In the genomic region with DNA sequence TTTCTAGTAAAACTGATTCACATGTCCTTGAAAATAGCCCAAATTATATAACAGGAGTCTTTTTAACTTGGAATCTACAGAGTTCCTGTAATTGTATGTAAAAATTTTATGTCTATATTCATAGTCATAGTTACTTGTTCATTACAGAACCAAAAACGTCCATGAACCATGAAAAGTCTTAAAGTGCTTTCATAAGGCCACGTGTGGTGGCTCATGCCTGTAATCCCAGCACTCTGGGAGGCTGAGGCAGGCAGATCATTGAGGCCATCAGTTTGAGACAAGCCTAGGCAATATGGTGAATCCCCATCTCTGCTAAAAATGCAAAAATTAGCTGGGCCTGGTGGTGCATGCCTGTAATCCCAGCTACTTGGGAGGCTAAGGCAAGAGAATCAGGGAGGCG, we compare ENCODE assay signal across 16 cellular contexts. TPM values are rescaled to one million over a fixed set of nuclear protein-coding genes. Genes with fewer than 3 reads are reported as not detected.
DNase-seq lines count a peak whose midpoint lies in the region; ATAC-seq and TF ChIP-seq lines count a peak whose summit lies in the region.
"Had no signal": no experiment of that assay in that cellular context is flagged by ENCODE, and none has a peak within 500 bp of the region (broad histone marks: within the 10 kb centered on the region; RNA-seq: fewer than 3 reads in every experiment).

No MANE protein-coding gene starts in this region.

- CTCF ChIA-PET in PC-3 (lab: Charles Lee), result no interaction called here

- no peaks in the 10 kb centered on the region for H4K20me1 ChIP-seq in PC-3 (ENCODE audit: low read length)

- TF ChIP-seq CTCF in PC-3 (conservative IDR thresholded peaks at IDR 0.05; ENCODE audit: low read depth, low read length), result no peak

- H3K4me3 Mint-ChIP-seq in stimulated activated effector memory CD8-positive, alpha-beta T cell treated with anti-CD3 and anti-CD28 coated beads, Interleukin-12 subunit alpha, Interleukin-12 subunit beta, amount 100 ng/mL, for 72 hours, result peak overlapping the region; percentile 13

- peaks cover 46% of the 10 kb centered on the region for H3K4me1 ChIP-seq in PC-3 (ENCODE audit: insufficient read depth, low read length)
- H3K4me1 ChIP-seq: BE2C, Caco-2 had no signal

- BruUV-seq in PC-3 (replicated peaks; lab: Mats Ljungman, UMichigan), result no TSS peak

- no peaks in the 10 kb centered on the region for H3K9me3 ChIP-seq in PC-3 (ENCODE audit: low read length)
- H3K9me3 ChIP-seq: A549, BE2C, Caco-2 had no signal

- intact Hi-C loops in PC-3 (cut with micrococcal nuclease), result no loop called here

- H3K36me3 Mint-ChIP-seq in stimulated activated effector memory CD8-positive, alpha-beta T cell treated with anti-CD3 and anti-CD28 coated beads, Interleukin-12 subunit alpha, Interleukin-12 subunit beta, amount 100 ng/mL, for 72 hours, result peaks cover 28% of the 10 kb centered on the region

- no peaks in the 10 kb centered on the region for H3K9me2 ChIP-seq in PC-3 (replicated peaks; ENCODE audit: low read length)

- H3K4me3 ChIP-seq in PC-3 (ENCODE audit: low read length), result no peak overlapping the region
- H3K4me3 ChIP-seq: A549, GM23248, K562 had no signal

- no peaks in the 10 kb centered on the region for H3K9me3 Mint-ChIP-seq in stimulated activated effector memory CD8-positive, alpha-beta T cell treated with anti-CD3 and anti-CD28 coated beads, Interleukin-12 subunit alpha, Interleukin-12 subunit beta, amount 100 ng/mL, for 72 hours
- H3K9me3 Mint-ChIP-seq: CD4-positive, alpha-beta memory T cell had no signal

- H2AFZ ChIP-seq in PC-3 (ENCODE audit: low read length), result no peak overlapping the region
- H2AFZ ChIP-seq: GM23248 had no signal

- peaks cover 9% of the 10 kb centered on the region for H3F3A ChIP-seq in PC-3 (ENCODE audit: low read length, unreplicated experiment)

- POLR2A ChIA-PET in PC-3 (lab: Charles Lee; ENCODE audit: unreplicated experiment), result no interaction called here

- 0 out of 2 replicates have a peak, but pooled peaks cover 3% of the 10 kb centered on the region for H3K79me2 ChIP-seq in PC-3 (ENCODE audit: low read length)

- peak overlapping the region; percentile 50 for H3K27ac Mint-ChIP-seq in stimulated activated effector memory CD8-positive, alpha-beta T cell treated with anti-CD3 and anti-CD28 coated beads, Interleukin-12 subunit alpha, Interleukin-12 subunit beta, amount 100 ng/mL, for 72 hours

- peak overlapping the region; percentile 91 for H3K27ac ChIP-seq in PC-3 (ENCODE audit: low read length)
- H3K27ac ChIP-seq: A549, C4-2B had no signal

- DNase-seq in PC-3 (no peak), COLO829 (ENCODE audit: low spot score) (no peak)
- no peak for DNase-seq in stimulated activated effector memory CD8-positive, alpha-beta T cell treated with anti-CD3 and anti-CD28 coated beads, Interleukin-12 subunit alpha, Interleukin-12 subunit beta, amount 100 ng/mL, for 72 hours (ENCODE audit: low spot score in 2 of 2)
- DNase-seq in NK-92 treated with Interleukin-12 subunit alpha and Interleukin-12 subunit beta, amount 100 ng/mL, for 24 hours (lab: John Stamatoyannopoulos, UW), result no peak
- DNase-seq: BE2C; Caco-2; CD4-positive, alpha-beta memory T cell; DND-41; GDM1 had no signal

- peak; percentile 59 for ATAC-seq in GM18868 (IDR thresholded peaks at IDR 0.05; ENCODE audit: unreplicated experiment)
- ATAC-seq in HG02610 (IDR thresholded peaks at IDR 0.05; ENCODE audit: unreplicated experiment), result peak; percentile 53
- ATAC-seq in PC-3, result no peak
- peak; percentile 33 for ATAC-seq in stimulated activated effector memory CD8-positive, alpha-beta T cell treated with anti-CD3 and anti-CD28 coated beads, Interleukin-12 subunit alpha, Interleukin-12 subunit beta, amount 100 ng/mL, for 72 hours
- ATAC-seq: A549, HCT116, K562 had no signal

- no peaks in the 10 kb centered on the region for H3K36me3 ChIP-seq in PC-3 (ENCODE audit: low read depth, low read length)
- H3K36me3 ChIP-seq: BE2C had no signal

- peak overlapping the region; percentile 10; the same call in 1 of the 2 replicates for H3K9ac ChIP-seq in PC-3 (ENCODE audit: low read length)
- H3K9ac ChIP-seq: GM23248 had no signal

- H3K4me2 ChIP-seq in PC-3 (ENCODE audit: low read length), result peak overlapping the region; percentile 18; the same call in 1 of the 2 replicates
- H3K4me2 ChIP-seq: A549 had no signal

- H3K4me1 Mint-ChIP-seq in stimulated activated effector memory CD8-positive, alpha-beta T cell treated with anti-CD3 and anti-CD28 coated beads, Interleukin-12 subunit alpha, Interleukin-12 subunit beta, amount 100 ng/mL, for 72 hours, result peaks cover 51% of the 10 kb centered on the region

- H3K27me3 ChIP-seq in PC-3 (ENCODE audit: low read length), result no peaks in the 10 kb centered on the region
- H3K27me3 ChIP-seq: BE2C had no signal

RNA-seq across cellular contexts. Expression of gene GALNT4, which starts 48.4 kb away (rescaled TPM):
- 6.8 and 8.1 TPM in 2 replicates for total RNA-seq in PC-3 (2014; rRNA removed)

RNA-seq across cellular contexts. Expression of gene POC1B, which starts 49.6 kb away (rescaled TPM):
- total RNA-seq in PC-3 (2014; rRNA removed), result 21.5 and 25.0 TPM in 2 replicates
